25 cellular contexts compared by ENCODE assay signal in the genomic region with DNA sequence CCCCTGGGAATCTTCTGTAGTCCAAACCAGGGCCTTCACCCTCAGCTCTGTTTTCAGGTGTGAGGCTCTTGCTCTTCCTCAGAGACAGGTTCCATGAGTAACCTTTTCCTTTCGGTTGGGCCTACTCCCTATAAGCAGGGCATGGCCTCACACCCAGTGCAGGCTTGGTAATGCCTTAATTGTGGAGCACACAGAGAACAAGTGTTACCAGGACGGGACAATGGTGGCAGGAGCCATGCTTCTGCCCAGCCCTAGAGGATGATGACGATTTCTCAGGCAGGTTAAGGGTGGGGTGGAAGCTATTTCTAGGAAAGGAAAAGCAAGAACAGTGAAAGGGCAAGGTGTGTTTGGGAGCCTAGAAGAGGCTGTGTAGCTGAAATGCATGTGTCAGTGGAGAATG. TPM values are rescaled to one million over a fixed set of nuclear protein-coding genes. Genes with fewer than 3 reads are reported as not detected.
"Had no signal": no experiment of that assay in that cellular context is flagged by ENCODE, and none has a peak within 500 bp of the region (broad histone marks: within the 10 kb centered on the region; RNA-seq: fewer than 3 reads in every experiment).

No MANE protein-coding gene starts in this region.

- ATAC-seq: activated T-cell treated with anti-CD3 and anti-CD28 coated beads, Interleukin-2, amount 50 U/mL, for 72 hours; right lobe of liver; stimulated activated naive B cell treated with anti-CD40 and anti-IgM and Interleukin-4, amounts not matched to agents 10 μg/mL and 1 μg/mL and 100 μg/mL, for 72 hours had no signal

- H3K4me1 ChIP-seq: left ventricle myocardium inferior, right lobe of liver had no signal

- H3K9me3 ChIP-seq: left ventricle myocardium inferior, right lobe of liver, thoracic aorta, upper lobe of left lung had no signal

- H3K27ac Mint-ChIP-seq: activated naive CD4-positive, alpha-beta T cell treated with anti-CD3 and anti-CD28 coated beads for 36 hours; activated naive CD8-positive, alpha-beta T cell treated with anti-CD3 and anti-CD28 coated beads, Interleukin-2, amount 10 ng/mL, durations not matched to agents 7 days and 5 days; activated T-cell treated with anti-CD3 and anti-CD28 coated beads, Interleukin-2, amount 50 U/mL, for 72 hours; nephron progenitor cell; stimulated activated naive B cell treated with anti-CD40 and anti-IgM and Interleukin-4, amounts not matched to agents 10 μg/mL and 1 μg/mL and 100 μg/mL, for 72 hours had no signal

- H3K36me3 ChIP-seq: left ventricle myocardium inferior, right lobe of liver, thoracic aorta, upper lobe of left lung had no signal

- DNase-seq: activated CD4-positive, alpha-beta T cell treated with anti-CD3 and anti-CD28 coated beads for 1 hour; activated CD4-positive, alpha-beta T cell treated with anti-CD3 and anti-CD28 coated beads, Interleukin-2, amount 50 U/mL, for 4 hours; activated CD8-positive, alpha-beta memory T cell treated with anti-CD3 and anti-CD28 coated beads for 24 hours; activated CD8-positive, alpha-beta memory T cell treated with anti-CD3 and anti-CD28 coated beads, Interleukin-2, amount 50 U/mL, for 4 hours; activated effector memory CD4-positive, alpha-beta T cell treated with Interleukin-2 at 50 U/mL for 16 hours; activated naive CD4-positive, alpha-beta T cell treated with anti-CD3 and anti-CD28 coated beads for 36 hours; activated naive CD8-positive, alpha-beta T cell treated with anti-CD3 and anti-CD28 coated beads, Interleukin-2, amount 10 ng/mL, durations not matched to agents 7 days and 5 days; activated T-cell treated with anti-CD3 and anti-CD28 coated beads, Interleukin-2, amount 50 U/mL, for 72 hours; amniotic stem cell; cerebellar nuclear complex; foreskin melanocyte; kidney glomerular epithelial cell; left ventricle myocardium inferior; midbrain; nephron progenitor cell; occipital lobe; right lobe of liver; stimulated activated CD4-positive, alpha-beta T cell treated with anti-CD3 and anti-CD28 coated beads, Interleukin-2, amount 100 ng/mL, for 24 hours; stimulated activated naive B cell treated with anti-CD40 and anti-IgM and Interleukin-4, amounts not matched to agents 10 μg/mL and 1 μg/mL and 100 μg/mL, for 72 hours; T-helper 9 cell; upper lobe of left lung had no signal

- H3K9me3 Mint-ChIP-seq: activated naive CD4-positive, alpha-beta T cell treated with anti-CD3 and anti-CD28 coated beads for 36 hours; activated naive CD8-positive, alpha-beta T cell treated with anti-CD3 and anti-CD28 coated beads, Interleukin-2, amount 10 ng/mL, durations not matched to agents 7 days and 5 days; activated T-cell treated with anti-CD3 and anti-CD28 coated beads, Interleukin-2, amount 50 U/mL, for 72 hours; nephron progenitor cell; stimulated activated naive B cell treated with anti-CD40 and anti-IgM and Interleukin-4, amounts not matched to agents 10 μg/mL and 1 μg/mL and 100 μg/mL, for 72 hours had no signal

- H3K27ac ChIP-seq: coronary artery, left ventricle myocardium inferior, right lobe of liver, thoracic aorta, upper lobe of left lung had no signal

- H3K4me1 Mint-ChIP-seq: activated naive CD8-positive, alpha-beta T cell treated with anti-CD3 and anti-CD28 coated beads, Interleukin-2, amount 10 ng/mL, durations not matched to agents 7 days and 5 days had no signal

- H3K4me3 Mint-ChIP-seq: activated naive CD4-positive, alpha-beta T cell treated with anti-CD3 and anti-CD28 coated beads for 36 hours; activated naive CD8-positive, alpha-beta T cell treated with anti-CD3 and anti-CD28 coated beads, Interleukin-2, amount 10 ng/mL, durations not matched to agents 7 days and 5 days; activated T-cell treated with anti-CD3 and anti-CD28 coated beads, Interleukin-2, amount 50 U/mL, for 72 hours; nephron progenitor cell; stimulated activated naive B cell treated with anti-CD40 and anti-IgM and Interleukin-4, amounts not matched to agents 10 μg/mL and 1 μg/mL and 100 μg/mL, for 72 hours had no signal

- H3K36me3 Mint-ChIP-seq: activated naive CD8-positive, alpha-beta T cell treated with anti-CD3 and anti-CD28 coated beads, Interleukin-2, amount 10 ng/mL, durations not matched to agents 7 days and 5 days; stimulated activated naive B cell treated with anti-CD40 and anti-IgM and Interleukin-4, amounts not matched to agents 10 μg/mL and 1 μg/mL and 100 μg/mL, for 72 hours had no signal

- H3K4me3 ChIP-seq: coronary artery, left ventricle myocardium inferior, right lobe of liver, skin epidermis, thoracic aorta, upper lobe of left lung had no signal

- H3K27me3 ChIP-seq: right lobe of liver, upper lobe of left lung had no signal

RNA-seq across cellular contexts. Expression of gene SERPINB12, which starts 22.1 kb away (rescaled TPM):
- total RNA-seq: activated naive CD4-positive, alpha-beta T cell treated with anti-CD3 and anti-CD28 coated beads for 36 hours; activated naive CD8-positive, alpha-beta T cell treated with anti-CD3 and anti-CD28 coated beads, Interleukin-2, amount 10 ng/mL, durations not matched to agents 7 days and 5 days; activated T-cell treated with anti-CD3 and anti-CD28 coated beads, Interleukin-2, amount 50 U/mL, for 72 hours; left ventricle myocardium inferior; occipital lobe; right lobe of liver; T-helper 1 cell treated with Interleukin-12 subunit alpha and Interleukin-12 subunit beta and Interleukin-4 antibody, amounts not matched to agents 30 ng/mL and 1 ng/mL, for 36 hours; thoracic aorta; upper lobe of left lung had no signal

RNA-seq across cellular contexts. Expression of gene SERPINB5, which starts 43.3 kb away (rescaled TPM):
- total RNA-seq: activated naive CD4-positive, alpha-beta T cell treated with anti-CD3 and anti-CD28 coated beads for 36 hours; activated naive CD8-positive, alpha-beta T cell treated with anti-CD3 and anti-CD28 coated beads, Interleukin-2, amount 10 ng/mL, durations not matched to agents 7 days and 5 days; activated T-cell treated with anti-CD3 and anti-CD28 coated beads, Interleukin-2, amount 50 U/mL, for 72 hours; left ventricle myocardium inferior; occipital lobe; right lobe of liver; T-helper 1 cell treated with Interleukin-12 subunit alpha and Interleukin-12 subunit beta and Interleukin-4 antibody, amounts not matched to agents 30 ng/mL and 1 ng/mL, for 36 hours had no signal
